Comparison of ENCODE assay signal across 27 cellular contexts in genomic region chr5:111241696-111242095, GRCh38. TPM values are rescaled to one million over a fixed set of nuclear protein-coding genes. Genes with fewer than 3 reads are reported as not detected.
DNase-seq lines count a peak whose midpoint lies in the region; ATAC-seq and TF ChIP-seq lines count a peak whose summit lies in the region.
"Had no signal": no experiment of that assay in that cellular context is flagged by ENCODE, and none has a peak within 500 bp of the region (broad histone marks: within the 10 kb centered on the region; RNA-seq: fewer than 3 reads in every experiment).

No MANE protein-coding gene starts in this region.

- in situ Hi-C loops in mammary epithelial cell (cut with MboI; ENCODE audit: low sequenced_read_pairs in 2 of 2) = no loop called here

- H3K9me2 ChIP-seq in SK-N-SH = no peaks in the 10 kb centered on the region

- H3K27ac ChIP-seq in CD8-positive, alpha-beta T cell (ENCODE audit: low read depth, low read length) = no peak overlapping the region
- peak overlapping the region; percentile 32 for H3K27ac ChIP-seq in naive thymus-derived CD4-positive, alpha-beta T cell (ENCODE audit: low read depth, low read length)
- H3K27ac ChIP-seq in mammary epithelial cell (ENCODE audit: insufficient read depth, low read depth, low read length) = no peak overlapping the region
- H3K27ac ChIP-seq in SK-N-SH (ENCODE audit: low read depth in 2 of 2, low read length in 1 of 2) = no peak overlapping the region
- H3K27ac ChIP-seq: Peyer's patch had no signal

- POLR2A ChIA-PET in CD8-positive, alpha-beta T cell (lab: Charles Lee) = no interaction called here
- POLR2A ChIA-PET in naive thymus-derived CD4-positive, alpha-beta T cell (lab: Charles Lee) = interaction anchor here (1.0 to 13.1 kb wide), 2 partner anchors 16 to 19 kb away, joined by 3 to 207 read pairs; partner anchors contain the start of gene CAMK4
- POLR2A ChIA-PET in SK-N-SH (lab: Yijun Ruan, JAX) = no interaction called here

- BruUV-seq in mammary epithelial cell (replicated peaks; lab: Mats Ljungman, UMichigan) = no TSS peak

- no peaks in the 10 kb centered on the region for H3K9me3 Mint-ChIP-seq in activated T-cell treated with anti-CD3 and anti-CD28 coated beads, Interleukin-2, amount 50 U/mL, for 24 hours
- no peaks in the 10 kb centered on the region for H3K9me3 Mint-ChIP-seq in CD8-positive, alpha-beta T cell
- no peaks in the 10 kb centered on the region for H3K9me3 Mint-ChIP-seq in naive thymus-derived CD4-positive, alpha-beta T cell
- H3K9me3 Mint-ChIP-seq: GM23338 had no signal

- no peak overlapping the region for H3K4me3 ChIP-seq in CD8-positive, alpha-beta T cell (ENCODE audit: low read depth, low read length)
- H3K4me3 ChIP-seq in naive thymus-derived CD4-positive, alpha-beta T cell (ENCODE audit: low read length) = no peak overlapping the region
- no peak overlapping the region for H3K4me3 ChIP-seq in mammary epithelial cell (replicated peaks in 1 of 3; ENCODE audit: insufficient read depth in 1 of 3, low read depth in 2 of 3, low read length in 3 of 3)
- H3K4me3 ChIP-seq in SK-N-SH (ENCODE audit: low read depth in 2 of 2, low read length in 1 of 2) = no peak overlapping the region
- H3K4me3 ChIP-seq: GM23338, HAP-1, MG63, Peyer's patch had no signal

- no peak for TF ChIP-seq CTCF in CD8-positive, alpha-beta T cell (IDR thresholded peaks at IDR 0.05)
- TF ChIP-seq CTCF in mammary epithelial cell (conservative IDR thresholded peaks at IDR 0.05 in 1 of 2, IDR thresholded peaks at IDR 0.05 in 1 of 2; ENCODE audit: extremely low read depth in 1 of 2, insufficient read depth in 1 of 2, low read depth in 1 of 2, low read length in 2 of 2) (no peak), SK-N-SH (IDR thresholded peaks at IDR 0.05) (no peak)

- ATAC-seq in CD8-positive, alpha-beta T cell = no peak
- no peak for ATAC-seq in T-helper 17 cell
- ATAC-seq in naive thymus-derived CD4-positive, alpha-beta T cell = no peak

- H3K27me3 Mint-ChIP-seq in activated T-cell treated with anti-CD3 and anti-CD28 coated beads, Interleukin-2, amount 50 U/mL, for 24 hours = no peaks in the 10 kb centered on the region
- no peaks in the 10 kb centered on the region for H3K27me3 Mint-ChIP-seq in CD8-positive, alpha-beta T cell (ENCODE audit: low read depth)
- no peaks in the 10 kb centered on the region for H3K27me3 Mint-ChIP-seq in T-helper 17 cell
- H3K27me3 Mint-ChIP-seq in naive thymus-derived CD4-positive, alpha-beta T cell = no peaks in the 10 kb centered on the region

- TF ChIP-seq EP300 in SK-N-SH (IDR thresholded peaks at IDR 0.05; ENCODE audit: borderline replicate concordance in 1 of 2, low read depth in 1 of 2, low read length in 1 of 2) = no peak

- no peaks in the 10 kb centered on the region for H3F3A ChIP-seq in SK-N-SH (replicated peaks; ENCODE audit: insufficient read depth)

- intact Hi-C loops in CD8-positive, alpha-beta T cell (cut with DNase I, micrococcal nuclease) = loop anchor here in 1 of 2 experiments (2.0 kb wide), 1 partner anchor 17 kb away; the partner anchor contains the start of gene CAMK4
- intact Hi-C loops in naive thymus-derived CD4-positive, alpha-beta T cell (cut with micrococcal nuclease) = loop anchor here in 1 of 2 donors (1.0 kb wide), 2 partner anchors 7 to 9 kb away; no protein-coding TSS in a partner anchor
- intact Hi-C loops in mammary epithelial cell (cut with micrococcal nuclease) = no loop called here

- H3K4me1 ChIP-seq in CD8-positive, alpha-beta T cell (ENCODE audit: insufficient read depth, low read length) = peaks cover 87% of the 10 kb centered on the region
- peaks cover 24 to 76% of the 10 kb centered on the region in 2 donors for H3K4me1 ChIP-seq in naive thymus-derived CD4-positive, alpha-beta T cell (ENCODE audit: control insufficient read depth in 2 of 2, insufficient read depth in 2 of 2, low read length in 2 of 2)
- H3K4me1 ChIP-seq in mammary epithelial cell (ENCODE audit: insufficient read depth, low read length) (peaks cover 6% of the 10 kb centered on the region), SK-N-SH (ENCODE audit: control insufficient read depth in 1 of 2, insufficient read depth in 2 of 2, low read depth in 1 of 2, low read length in 1 of 2) (peaks cover 0 to 6% of the 10 kb centered on the region in 2 experiments; a peak in 1 of 4 replicates)
- H3K4me1 ChIP-seq: Caco-2, HAP-1, Peyer's patch had no signal

- WGBS in mammary epithelial cell (ENCODE audit: low coverage, missing lambda C conversion rate) = 66% methylated on average over 3 of the region's 3 CpGs
- WGBS in SK-N-SH (ENCODE audit: low lambda C conversion rate) = 85% methylated on average over 3 of the region's 3 CpGs

- no peak for DNase-seq in activated T-cell treated with anti-CD3 and anti-CD28 coated beads, Interleukin-2, amount 50 U/mL, for 24 hours
- no peak for DNase-seq in activated T-cell treated with anti-CD3 and anti-CD28 coated beads, Interleukin-2, amount 50 U/mL, for 48 hours
- no peak for DNase-seq in CD8-positive, alpha-beta T cell
- DNase-seq in T-helper 17 cell = no peak
- DNase-seq in naive thymus-derived CD4-positive, alpha-beta T cell = no peak
- DNase-seq in mammary epithelial cell = no peak
- no peak for DNase-seq in SK-N-SH
- DNase-seq in NOMO-1 treated with DMSO at 0.1 percent for 48 hours (lab: John Stamatoyannopoulos, UW; ENCODE audit: unreplicated experiment) = no peak
- DNase-seq: 8988T, ACHN, BE2C, Caco-2, GF-D8, IMR-90, KG1, MG63, NCI-H1105 treated with DMSO at 0.1 percent for 48 hours, NCI-H146, NCI-H2029 treated with DMSO at 0.1 percent for 48 hours, NCI-H2227 treated with DMSO at 0.1 percent for 48 hours, NCI-H526 treated with DMSO at 0.1 percent for 48 hours, OCI-M1, Peyer's patch, SHP77 treated with DMSO at 0.1 percent for 48 hours had no signal

- peaks cover 38% of the 10 kb centered on the region for H3K36me3 Mint-ChIP-seq in activated T-cell treated with anti-CD3 and anti-CD28 coated beads, Interleukin-2, amount 50 U/mL, for 24 hours (ENCODE audit: low read depth)
- H3K36me3 Mint-ChIP-seq in CD8-positive, alpha-beta T cell = peaks cover 38% of the 10 kb centered on the region
- H3K36me3 Mint-ChIP-seq in T-helper 17 cell (ENCODE audit: low read depth) = peaks cover 8% of the 10 kb centered on the region
- H3K36me3 Mint-ChIP-seq in naive thymus-derived CD4-positive, alpha-beta T cell = peaks cover 0 to 35% (median 24%) of the 10 kb centered on the region in 5 donors
- H3K36me3 Mint-ChIP-seq: CD14-positive monocyte had no signal

- H4K20me1 ChIP-seq in mammary epithelial cell (ENCODE audit: insufficient read depth, low read length) (no peaks in the 10 kb centered on the region), SK-N-SH (ENCODE audit: insufficient read depth) (no peaks in the 10 kb centered on the region)

- H3K9ac ChIP-seq in mammary epithelial cell (ENCODE audit: insufficient read depth, low read length) = no peak overlapping the region
- no peak overlapping the region for H3K9ac ChIP-seq in SK-N-SH

- TF ChIP-seq RAD21 in SK-N-SH (IDR thresholded peaks at IDR 0.05; ENCODE audit: low read length) = no peak

- CTCF ChIA-PET in CD8-positive, alpha-beta T cell (lab: Charles Lee) = interaction anchor here (2.2 kb wide), 1 partner anchor 37 kb away, joined by 11 read pairs; no protein-coding TSS in a partner anchor
- CTCF ChIA-PET in naive thymus-derived CD4-positive, alpha-beta T cell (lab: Charles Lee) = interaction anchor here (0.5 to 1.4 kb wide), 2 partner anchors 11 to 116 kb away, joined by 3 to 8 read pairs; no protein-coding TSS in a partner anchor
- CTCF ChIA-PET in mammary epithelial cell (lab: Charles Lee; ENCODE audit: low non-redundant PET) (no interaction called here), SK-N-SH (lab: Yijun Ruan, JAX) (interaction anchor here (1.2 kb wide), 1 partner anchor 38 kb away, joined by 3 read pairs; no protein-coding TSS in a partner anchor)

- H3K4me3 Mint-ChIP-seq in activated T-cell treated with anti-CD3 and anti-CD28 coated beads, Interleukin-2, amount 50 U/mL, for 24 hours = no peak overlapping the region
- no peak overlapping the region for H3K4me3 Mint-ChIP-seq in CD8-positive, alpha-beta T cell
- H3K4me3 Mint-ChIP-seq in T-helper 17 cell = no peak overlapping the region
- peak overlapping the region in 8 of 10 donors; percentile 33 to 79 (median 60) for H3K4me3 Mint-ChIP-seq in naive thymus-derived CD4-positive, alpha-beta T cell
- H3K4me3 Mint-ChIP-seq: CD14-positive monocyte, GM23338 had no signal

- no peaks in the 10 kb centered on the region for H3K27me3 ChIP-seq in CD8-positive, alpha-beta T cell (ENCODE audit: insufficient read depth, low read length)
- no peaks in the 10 kb centered on the region for H3K27me3 ChIP-seq in naive thymus-derived CD4-positive, alpha-beta T cell (ENCODE audit: control insufficient read depth in 2 of 2, insufficient read depth in 2 of 2, low read length in 2 of 2)
- H3K27me3 ChIP-seq in mammary epithelial cell (ENCODE audit: insufficient read depth, low read length) (no peaks in the 10 kb centered on the region), SK-N-SH (ENCODE audit: insufficient read depth) (no peaks in the 10 kb centered on the region)
- H3K27me3 ChIP-seq: BE2C, Peyer's patch had no signal

- no peaks in the 10 kb centered on the region for H3K36me3 ChIP-seq in CD8-positive, alpha-beta T cell (ENCODE audit: insufficient read depth, low read length)
- no peaks in the 10 kb centered on the region for H3K36me3 ChIP-seq in naive thymus-derived CD4-positive, alpha-beta T cell (ENCODE audit: control insufficient read depth in 2 of 3, insufficient read depth in 3 of 3, low read length in 3 of 3)
- no peaks in the 10 kb centered on the region for H3K36me3 ChIP-seq in mammary epithelial cell (ENCODE audit: insufficient read depth, low read length)
- no peaks in the 10 kb centered on the region for H3K36me3 ChIP-seq in SK-N-SH (replicated peaks in 1 of 2; ENCODE audit: control insufficient read depth in 1 of 2, insufficient read depth in 2 of 2, low read length in 1 of 2)
- H3K36me3 ChIP-seq: HAP-1, MG63, Peyer's patch had no signal

- dilution Hi-C loops in mammary epithelial cell (cut with HindIII; ENCODE audit: low sequenced_read_pairs) = no loop called here

- no peaks in the 10 kb centered on the region for H3K9me3 ChIP-seq in CD8-positive, alpha-beta T cell (ENCODE audit: low read length)
- H3K9me3 ChIP-seq in T-helper 17 cell (ENCODE audit: control insufficient read depth, low read length, poor library complexity, severe bottlenecking) = no peaks in the 10 kb centered on the region
- no peaks in the 10 kb centered on the region for H3K9me3 ChIP-seq in naive thymus-derived CD4-positive, alpha-beta T cell (ENCODE audit: control insufficient read depth in 2 of 3, low read length in 3 of 3)
- H3K9me3 ChIP-seq in mammary epithelial cell (replicated peaks; ENCODE audit: insufficient read depth, low read length) = no peaks in the 10 kb centered on the region
- H3K9me3 ChIP-seq in SK-N-SH = no peaks in the 10 kb centered on the region
- H3K9me3 ChIP-seq: BE2C, Caco-2, HAP-1, MG63, Peyer's patch had no signal

- H3K79me2 ChIP-seq in mammary epithelial cell (ENCODE audit: insufficient read depth, low read length) (no peaks in the 10 kb centered on the region), SK-N-SH (ENCODE audit: insufficient read depth) (no peaks in the 10 kb centered on the region)

- peaks cover 94% of the 10 kb centered on the region for H3K4me1 Mint-ChIP-seq in activated T-cell treated with anti-CD3 and anti-CD28 coated beads, Interleukin-2, amount 50 U/mL, for 24 hours (ENCODE audit: low read depth)
- peaks cover 94% of the 10 kb centered on the region for H3K4me1 Mint-ChIP-seq in CD8-positive, alpha-beta T cell (ENCODE audit: low read depth)
- H3K4me1 Mint-ChIP-seq in T-helper 17 cell = peaks cover 58% of the 10 kb centered on the region
- H3K4me1 Mint-ChIP-seq in naive thymus-derived CD4-positive, alpha-beta T cell = peaks cover 56 to 98% (median 95%) of the 10 kb centered on the region in 7 donors
- H3K4me1 Mint-ChIP-seq: CD14-positive monocyte had no signal

- peak overlapping the region; percentile 62 for H3K27ac Mint-ChIP-seq in activated T-cell treated with anti-CD3 and anti-CD28 coated beads, Interleukin-2, amount 50 U/mL, for 24 hours
- H3K27ac Mint-ChIP-seq in CD8-positive, alpha-beta T cell = peak overlapping the region; percentile 86
- H3K27ac Mint-ChIP-seq in T-helper 17 cell = peak overlapping the region; percentile 24
- peak overlapping the region in 8 of 9 donors; percentile 38 to 98 (median 88) for H3K27ac Mint-ChIP-seq in naive thymus-derived CD4-positive, alpha-beta T cell
- H3K27ac Mint-ChIP-seq: CD14-positive monocyte, GM23338 had no signal

- no peak overlapping the region for H3K4me2 ChIP-seq in mammary epithelial cell (ENCODE audit: insufficient read depth, low read depth, low read length)
- no peak overlapping the region for H3K4me2 ChIP-seq in SK-N-SH
- H3K4me2 ChIP-seq: GM23338 had no signal

- H2AFZ ChIP-seq in mammary epithelial cell (ENCODE audit: low read depth, low read length) = no peak overlapping the region
- H2AFZ ChIP-seq in SK-N-SH (ENCODE audit: low read depth) = no peak overlapping the region
- H2AFZ ChIP-seq: GM23338 had no signal

RNA-seq across cellular contexts. Expression of gene CAMK4, which starts 17.5 kb away (rescaled TPM):
- 100 to 1,000 TPM; 165 to 168 TPM for total RNA-seq in CD8-positive, alpha-beta T cell
- total RNA-seq in T-helper 17 cell (100 to 1,000 TPM; 139 to 163 TPM), mammary epithelial cell (1 to 10 TPM; 1.5 to 9.4 TPM)
- total RNA-seq in naive thymus-derived CD4-positive, alpha-beta T cell = 100 to 1,000 TPM; 118 to 366 (median 210) TPM
- polyA plus RNA-seq in naive thymus-derived CD4-positive, alpha-beta T cell = 100 to 1,000 TPM; 188 to 200 TPM
- polyA plus RNA-seq in mammary epithelial cell (3.6 TPM), SK-N-SH (2012; rRNA removed) (4.1 and 4.6 TPM in 2 replicates)
- 2.1 TPM for polyA minus RNA-seq in mammary epithelial cell
- 5.5 and 6.4 TPM in 2 replicates for polyA plus RNA-seq in SK-N-SH (2012; cell fraction: cytosol; rRNA removed)
- polyA plus RNA-seq in SK-N-SH (2012; cell fraction: nucleus; rRNA removed) = 2.1 and 3.6 TPM in 2 replicates
- total RNA-seq: Caco-2 had no signal

Comparison
In these comparisons a context has a peak if more than half of its experiments do, and no peak if none do; other contexts are left out.
1. H3K27ac Mint-ChIP-seq: peak in every context shown above with its lines; median percentile 88 in naive thymus-derived CD4-positive, alpha-beta T cell; 86 in CD8-positive, alpha-beta T cell; 62 in activated T-cell treated with anti-CD3 and anti-CD28 coated beads, Interleukin-2, amount 50 U/mL, for 24 hours; 24 in T-helper 17 cell.
2. H3K4me3 Mint-ChIP-seq: peak in naive thymus-derived CD4-positive, alpha-beta T cell (8 of 10); none in activated T-cell treated with anti-CD3 and anti-CD28 coated beads, Interleukin-2, amount 50 U/mL, for 24 hours (single experiment), CD8-positive, alpha-beta T cell (single experiment) and T-helper 17 cell (single experiment).
3. RNA of gene CAMK4, which starts 17.5 kb away (total RNA-seq): 118 to 366 TPM in naive thymus-derived CD4-positive, alpha-beta T cell, 165 to 168 TPM in CD8-positive, alpha-beta T cell and 139 to 163 TPM in T-helper 17 cell; 1.5 to 9.4 TPM in mammary epithelial cell; every median in the first group is over 10 times any median in the second.